In genomic region chr11:131694526-131695424, GRCh38 we compare ENCODE assay signal across 8 cellular contexts.
DNase-seq lines count a peak whose midpoint lies in the region; ATAC-seq and TF ChIP-seq lines count a peak whose summit lies in the region.

No MANE protein-coding gene starts in this region.

- intact Hi-C loops in mucosa of descending colon (cut with DNase I, micrococcal nuclease): no loop called here

- no peak overlapping the region for H3K4me3 ChIP-seq in mucosa of descending colon

- H3K4me1 ChIP-seq in mucosa of descending colon (ENCODE audit: low read depth): no peaks in the 10 kb centered on the region

- peak; percentile 72 for DNase-seq in CD1c-positive myeloid dendritic cell (ENCODE audit: extremely low spot score)
- DNase-seq in NCI-H526 treated with DMSO at 0.1 percent for 48 hours (lab: John Stamatoyannopoulos, UW): peak; percentile 74
- DNase-seq in activated CD8-positive, alpha-beta memory T cell treated with anti-CD3 and anti-CD28 coated beads for 48 hours (ENCODE audit: low read depth in 2 of 3, low spot score in 2 of 3): peak; percentile 23 to 49 (median 31)
- peak; percentile 12 for DNase-seq in epithelial cell of prostate (ENCODE audit: low read depth, low spot score)
- DNase-seq in mucosa of descending colon: peak; percentile 71 to 85 (median 73)
- peak; percentile 10 for DNase-seq in stimulated activated naive CD4-positive, alpha-beta T cell treated with Interleukin-2 at 50 U/mL for 16 hours (lab: John Stamatoyannopoulos, UW)

- peak; percentile 87 for TF ChIP-seq CTCF in mucosa of descending colon (IDR thresholded peaks at IDR 0.05)

- ATAC-seq in GM19025 (IDR thresholded peaks at IDR 0.05; ENCODE audit: low read depth, unreplicated experiment) (peak; percentile 79), HG03103 (IDR thresholded peaks at IDR 0.05; ENCODE audit: low read depth, unreplicated experiment) (peak; percentile 80), mucosa of descending colon (peak; percentile 97)

- H3K36me3 ChIP-seq in mucosa of descending colon (ENCODE audit: low read depth): no peaks in the 10 kb centered on the region

- H3K9me3 ChIP-seq in mucosa of descending colon: no peaks in the 10 kb centered on the region

- no peak overlapping the region for H3K27ac ChIP-seq in epithelial cell of prostate

Comparison
In these comparisons a context has a peak if more than half of its experiments do, and no peak if none do; other contexts are left out.
1. DNase-seq: peak in every context shown above with its lines; median percentile 74 in NCI-H526 treated with DMSO at 0.1 percent for 48 hours; 73 in mucosa of descending colon; 72 in CD1c-positive myeloid dendritic cell; 31 in activated CD8-positive, alpha-beta memory T cell treated with anti-CD3 and anti-CD28 coated beads for 48 hours; 12 in epithelial cell of prostate; 10 in stimulated activated naive CD4-positive, alpha-beta T cell treated with Interleukin-2 at 50 U/mL for 16 hours.